10 cellular contexts compared by ENCODE assay signal in the genomic region with DNA sequence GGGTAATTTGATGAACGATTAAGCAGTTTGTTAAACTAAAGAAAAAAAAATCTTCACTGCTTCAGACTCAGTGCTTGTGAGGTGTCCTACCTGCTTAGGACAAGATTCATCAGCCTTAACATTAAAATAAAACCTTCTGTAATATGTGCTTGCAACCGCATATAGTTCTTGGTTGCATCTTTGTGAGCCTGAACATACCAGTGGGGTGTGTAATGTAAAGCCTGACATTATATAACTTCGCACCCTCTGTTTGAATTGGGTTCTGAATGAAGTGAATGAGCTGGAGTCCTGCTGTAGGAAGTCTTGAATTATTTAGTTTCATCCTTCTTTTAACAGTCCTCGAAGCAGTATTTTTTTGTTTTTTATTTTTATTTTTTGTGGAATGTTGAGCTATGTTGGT. TPM values are rescaled to one million over a fixed set of nuclear protein-coding genes. Genes with fewer than 3 reads are reported as not detected.
A peak's percentile ranks its signal among the peaks of the same experiment; 100 is the strongest.
DNase-seq lines count a peak whose midpoint lies in the region; ATAC-seq and TF ChIP-seq lines count a peak whose summit lies in the region.
"Had no signal": no experiment of that assay in that cellular context is flagged by ENCODE, and none has a peak within 500 bp of the region (broad histone marks: within the 10 kb centered on the region; RNA-seq: fewer than 3 reads in every experiment).

No MANE protein-coding gene starts in this region.

- H3K18ac ChIP-seq in IMR-90 (ENCODE audit: low read depth, low read length): no peak overlapping the region

- peak overlapping the region; percentile 91 for H3K4me3 Mint-ChIP-seq in MCF 10A (ENCODE audit: unreplicated experiment)
- H3K4me3 Mint-ChIP-seq in naive thymus-derived CD4-positive, alpha-beta T cell: peak overlapping the region; percentile 66 to 100 (median 93)

- H3K9me1 ChIP-seq in IMR-90 (ENCODE audit: insufficient read depth, low read length): no peaks in the 10 kb centered on the region

- H3K9ac ChIP-seq in BLaER1 (peak overlapping the region; percentile 62), IMR-90 (ENCODE audit: low read depth, low read length) (no peak overlapping the region)

- no peaks in the 10 kb centered on the region for H3K9me3 Mint-ChIP-seq in MCF 10A (ENCODE audit: unreplicated experiment)
- H3K9me3 Mint-ChIP-seq in naive thymus-derived CD4-positive, alpha-beta T cell: no peaks in the 10 kb centered on the region

- in situ Hi-C loops in IMR-90 (cut with MboI; ENCODE audit: low sequenced_read_pairs): no loop called here

- H3K9me3 ChIP-seq in BLaER1 (peaks cover 16% of the 10 kb centered on the region), IMR-90 (ENCODE audit: control insufficient read depth, insufficient read depth, low read length) (no peaks in the 10 kb centered on the region)
- H3K9me3 ChIP-seq in naive thymus-derived CD4-positive, alpha-beta T cell (ENCODE audit: control insufficient read depth in 2 of 3, low read length in 3 of 3): no peaks in the 10 kb centered on the region

- H3K4me3 ChIP-seq in BLaER1 (peak overlapping the region; percentile 90), IMR-90 (ENCODE audit: insufficient read depth, low read depth, low read length) (peak overlapping the region; percentile 13; the same call in 1 of the 2 replicates)
- peak overlapping the region; percentile 4 for H3K4me3 ChIP-seq in naive thymus-derived CD4-positive, alpha-beta T cell (ENCODE audit: low read length)

- peaks cover 19% of the 10 kb centered on the region for H3K4me1 ChIP-seq in BLaER1
- H3K4me1 ChIP-seq in IMR-90 (ENCODE audit: control insufficient read depth, insufficient read depth, low read length): no peaks in the 10 kb centered on the region
- peaks cover 15% of the 10 kb centered on the region in 2 donors for H3K4me1 ChIP-seq in naive thymus-derived CD4-positive, alpha-beta T cell (ENCODE audit: control insufficient read depth in 2 of 2, insufficient read depth in 2 of 2, low read length in 2 of 2)

- no TSS peak for BruUV-seq in IMR-90 (replicated peaks; lab: Mats Ljungman, UMichigan)
- BruUV-seq in MCF 10A (replicated peaks; lab: Mats Ljungman, UMichigan): no TSS peak

- H2AK9ac ChIP-seq in IMR-90 (replicated peaks; ENCODE audit: low read depth, low read length, poor library complexity): no peak overlapping the region

- WGBS in IMR-90 (ENCODE audit: extremely low coverage in 2 of 2, insufficient read length in 1 of 2), 2 experiments: no CpG with 5 or more reads among the region's 4 CpGs

- DNase-seq in IMR-90: peak; percentile 37
- peak; percentile 26 for DNase-seq in MCF 10A (ENCODE audit: unreplicated experiment)
- DNase-seq in naive thymus-derived CD4-positive, alpha-beta T cell: no peak
- DNase-seq in stimulated activated CD8-positive, alpha-beta memory T cell treated with anti-CD3 and anti-CD28 coated beads, Interleukin-4, amount 100 ng/mL, for 48 hours: no peak
- DNase-seq in iPS-NIHi11 (ENCODE audit: low spot score): no peak
- DNase-seq in hypothalamus (lab: John Stamatoyannopoulos, UW): no peak

- no peak overlapping the region for H3K27ac Mint-ChIP-seq in MCF 10A (ENCODE audit: low read depth, unreplicated experiment)
- peak overlapping the region in 5 of 9 donors; percentile 14 to 57 (median 48) for H3K27ac Mint-ChIP-seq in naive thymus-derived CD4-positive, alpha-beta T cell

- no peak overlapping the region for H2BK15ac ChIP-seq in IMR-90 (ENCODE audit: low read depth, low read length)

- H2BK5ac ChIP-seq in IMR-90 (ENCODE audit: low read depth, low read length, poor library complexity, severe bottlenecking): no peak overlapping the region

- H3K36me3 Mint-ChIP-seq in MCF 10A (ENCODE audit: insufficient read depth, unreplicated experiment): peaks cover 2% of the 10 kb centered on the region
- peaks cover 0 to 9% (median 0%) of the 10 kb centered on the region in 5 donors for H3K36me3 Mint-ChIP-seq in naive thymus-derived CD4-positive, alpha-beta T cell

- no peak overlapping the region for H4K91ac ChIP-seq in IMR-90 (ENCODE audit: insufficient read depth, low read depth, low read length)

- H3K36me3 ChIP-seq in BLaER1 (peaks cover 10% of the 10 kb centered on the region), IMR-90 (ENCODE audit: control insufficient read depth, insufficient read depth, low read length) (no peaks in the 10 kb centered on the region)
- peaks cover 0 to 13% (median 0%) of the 10 kb centered on the region in 3 experiments for H3K36me3 ChIP-seq in naive thymus-derived CD4-positive, alpha-beta T cell (ENCODE audit: control insufficient read depth in 2 of 3, insufficient read depth in 3 of 3, low read length in 3 of 3)

- ATAC-seq in IMR-90 (ENCODE audit: low read depth): no peak
- ATAC-seq in naive thymus-derived CD4-positive, alpha-beta T cell: no peak
- no peak for ATAC-seq in HG03342 (IDR thresholded peaks at IDR 0.05; ENCODE audit: unreplicated experiment)

- no peak overlapping the region for H3K56ac ChIP-seq in IMR-90 (ENCODE audit: extremely low read depth, insufficient read depth, low read length)

- H2BK20ac ChIP-seq in IMR-90 (ENCODE audit: low read depth, low read length): no peak overlapping the region

- POLR2A ChIA-PET in IMR-90 (lab: Charles Lee; ENCODE audit: unreplicated experiment) (interaction anchor here (1.1 kb wide), 1 partner anchor 66 kb away, joined by 8 read pairs; no protein-coding TSS in a partner anchor), MCF 10A (lab: Yijun Ruan, JAX) (interaction anchor here (0.6 to 5.8 kb wide), 8 partner anchors 23 to 513 kb away, joined by 3 to 56 read pairs (median 4); no protein-coding TSS in a partner anchor)
- POLR2A ChIA-PET in naive thymus-derived CD4-positive, alpha-beta T cell (lab: Charles Lee): no interaction called here

- H4K20me1 ChIP-seq in BLaER1: peaks cover 40% of the 10 kb centered on the region
- peaks cover 33% of the 10 kb centered on the region for H4K20me1 ChIP-seq in IMR-90 (ENCODE audit: insufficient read depth, low read length)

- peaks cover 4 to 23% of the 10 kb centered on the region in 2 experiments for H3K79me1 ChIP-seq in IMR-90 (ENCODE audit: low read depth in 1 of 2, low read length in 2 of 2)

- no peak overlapping the region for H3K27ac ChIP-seq in BLaER1
- no peak overlapping the region for H3K27ac ChIP-seq in IMR-90 (ENCODE audit: insufficient read depth, low read length)
- no peak overlapping the region for H3K27ac ChIP-seq in naive thymus-derived CD4-positive, alpha-beta T cell (ENCODE audit: low read depth, low read length)

- H3K4me2 ChIP-seq in BLaER1: peak overlapping the region; percentile 89
- H3K4me2 ChIP-seq in IMR-90 (ENCODE audit: low read depth, low read length): peak overlapping the region; percentile 67

- peaks cover 5% of the 10 kb centered on the region for H3K4me1 Mint-ChIP-seq in MCF 10A (ENCODE audit: insufficient read depth, unreplicated experiment)
- H3K4me1 Mint-ChIP-seq in naive thymus-derived CD4-positive, alpha-beta T cell: peaks cover 0 to 73% (median 39%) of the 10 kb centered on the region in 7 donors

- no peak overlapping the region for H2AK5ac ChIP-seq in IMR-90 (ENCODE audit: low read depth, low read length)

- no peaks in the 10 kb centered on the region for H3K27me3 Mint-ChIP-seq in MCF 10A (ENCODE audit: insufficient read depth, unreplicated experiment)
- H3K27me3 Mint-ChIP-seq in naive thymus-derived CD4-positive, alpha-beta T cell: no peaks in the 10 kb centered on the region

- H3K4ac ChIP-seq in IMR-90 (ENCODE audit: low read depth, low read length): no peak overlapping the region

- no peak overlapping the region for H4K5ac ChIP-seq in IMR-90 (ENCODE audit: low read depth, low read length)

- intact Hi-C loops in IMR-90 (cut with micrococcal nuclease) (loop anchor here (10.0 kb wide), 1 partner anchor 921 kb away; no protein-coding TSS in a partner anchor), MCF 10A (cut with micrococcal nuclease) (loop anchor here (10.0 kb wide), 1 partner anchor 921 kb away; no protein-coding TSS in a partner anchor)
- intact Hi-C loops in naive thymus-derived CD4-positive, alpha-beta T cell (cut with micrococcal nuclease): loop anchor here (5.0 to 10.0 kb wide), 2 partner anchors 41 to 1669 kb away; partner anchors contain the start of gene ZNF674 (in 1 of the 2)

- no peak for TF ChIP-seq RAD21 in IMR-90 (IDR thresholded peaks at IDR 0.05; ENCODE audit: low read length)

- H4K8ac ChIP-seq in IMR-90 (ENCODE audit: low read depth in 2 of 2, low read length in 2 of 2): no peak overlapping the region

- H3K27me3 ChIP-seq in BLaER1 (no peaks in the 10 kb centered on the region), IMR-90 (ENCODE audit: control insufficient read depth, insufficient read depth, low read length) (no peaks in the 10 kb centered on the region)
- H3K27me3 ChIP-seq in naive thymus-derived CD4-positive, alpha-beta T cell (ENCODE audit: control insufficient read depth in 2 of 2, insufficient read depth in 2 of 2, low read length in 2 of 2): no peaks in the 10 kb centered on the region

- no peak for TF ChIP-seq CTCF in IMR-90 (conservative IDR thresholded peaks at IDR 0.05; ENCODE audit: low read depth, low read length)
- TF ChIP-seq CTCF in MCF 10A (IDR thresholded peaks at IDR 0.05; ENCODE audit: unreplicated experiment): no peak

- no peak overlapping the region for H3K23ac ChIP-seq in IMR-90 (ENCODE audit: low read depth, low read length)

- TF ChIP-seq POLR2A in IMR-90 (IDR thresholded peaks at IDR 0.05; ENCODE audit: low read depth, low read length): no peak

- CTCF ChIA-PET in IMR-90 (lab: Yijun Ruan, JAX): interaction anchor here (1.2 kb wide), 1 partner anchor 194 kb away, joined by 3 read pairs; no protein-coding TSS in a partner anchor
- CTCF ChIA-PET in MCF 10A (lab: Yijun Ruan, JAX): interaction anchor here (0.6 to 1.3 kb wide), 5 partner anchors 12 to 338 kb away, joined by 3 to 4 read pairs (median 3); no protein-coding TSS in a partner anchor
- CTCF ChIA-PET in naive thymus-derived CD4-positive, alpha-beta T cell (lab: Charles Lee): no interaction called here

- no peak overlapping the region for H2BK120ac ChIP-seq in IMR-90 (ENCODE audit: low read depth, low read length)

- no peak overlapping the region for H2AFZ ChIP-seq in IMR-90 (replicated peaks; ENCODE audit: low read length, poor library complexity)

- no peak overlapping the region for H3K14ac ChIP-seq in IMR-90 (replicated peaks; ENCODE audit: low read depth, low read length)

- dilution Hi-C loops in IMR-90 (cut with HindIII; ENCODE audit: low sequenced_read_pairs, unreplicated experiment): no loop called here

TF ChIP-seq in IMR-90, 13 proteins besides CTCF, POLR2A, EP300 and RAD21 (continues in another document):
- TF ChIP-seq BHLHE40 (IDR thresholded peaks at IDR 0.05; ENCODE audit: low read depth, low read length): no peak

RNA-seq across cellular contexts. Expression of gene KDM6A, which starts 3.1 kb away (rescaled TPM):
- total RNA-seq in IMR-90 (2012; rRNA removed) (24.9 and 25.3 TPM in 2 replicates), MCF 10A (2022) (30.8 and 31.8 TPM in 2 replicates)
- 11.7 TPM in 2 replicates for polyA plus RNA-seq in IMR-90 (2012; rRNA removed)
- 1.3 and 3.2 TPM in 2 replicates for polyA plus RNA-seq in IMR-90 (2012; cell fraction: cytosol; rRNA removed)
- 10.6 and 47.0 TPM in 2 replicates for polyA plus RNA-seq in IMR-90 (2012; cell fraction: nucleus; rRNA removed; ENCODE audit: low replicate concordance)
- 10 to 100 TPM; 27.8 to 55.6 (median 47.5) TPM for total RNA-seq in naive thymus-derived CD4-positive, alpha-beta T cell
- 10 to 100 TPM; 17.9 to 26.1 TPM for polyA plus RNA-seq in naive thymus-derived CD4-positive, alpha-beta T cell

RNA-seq across cellular contexts. Expression of gene DUSP21, which starts 32.3 kb away (rescaled TPM):
- total RNA-seq in IMR-90 (2012; rRNA removed) (not detected in 2 replicates), MCF 10A (2022) (not detected in 2 replicates)
- polyA plus RNA-seq in IMR-90 (2012; rRNA removed): not detected in 2 replicates
- not detected in 2 replicates for polyA plus RNA-seq in IMR-90 (2012; cell fraction: cytosol; rRNA removed)
- polyA plus RNA-seq in IMR-90 (2012; cell fraction: nucleus; rRNA removed; ENCODE audit: low replicate concordance): not detected in 2 replicates
- not detected for total RNA-seq in naive thymus-derived CD4-positive, alpha-beta T cell
- not detected for polyA plus RNA-seq in naive thymus-derived CD4-positive, alpha-beta T cell
- total RNA-seq: glomerular endothelial cell; T-helper 1 cell treated with Interleukin-12 subunit alpha and Interleukin-12 subunit beta and Interleukin-4 antibody, amounts not matched to agents 30 ng/mL and 1 ng/mL, for 36 hours had no signal

Comparison
In these comparisons a context has a peak if more than half of its experiments do, and no peak if none do; other contexts are left out.
1. H3K4me3 ChIP-seq: peak in every context shown above with its lines; median percentile 90 in BLaER1; 13 in IMR-90; 4 in naive thymus-derived CD4-positive, alpha-beta T cell.
2. DNase-seq: peak in IMR-90 (single experiment) and MCF 10A (single experiment); none in naive thymus-derived CD4-positive, alpha-beta T cell (0 of 9), stimulated activated CD8-positive, alpha-beta memory T cell treated with anti-CD3 and anti-CD28 coated beads, Interleukin-4, amount 100 ng/mL, for 48 hours (single experiment), iPS-NIHi11 (single experiment) and hypothalamus (0 of 51).